Comparison of ENCODE assay signal across 28 cellular contexts in the genomic region with DNA sequence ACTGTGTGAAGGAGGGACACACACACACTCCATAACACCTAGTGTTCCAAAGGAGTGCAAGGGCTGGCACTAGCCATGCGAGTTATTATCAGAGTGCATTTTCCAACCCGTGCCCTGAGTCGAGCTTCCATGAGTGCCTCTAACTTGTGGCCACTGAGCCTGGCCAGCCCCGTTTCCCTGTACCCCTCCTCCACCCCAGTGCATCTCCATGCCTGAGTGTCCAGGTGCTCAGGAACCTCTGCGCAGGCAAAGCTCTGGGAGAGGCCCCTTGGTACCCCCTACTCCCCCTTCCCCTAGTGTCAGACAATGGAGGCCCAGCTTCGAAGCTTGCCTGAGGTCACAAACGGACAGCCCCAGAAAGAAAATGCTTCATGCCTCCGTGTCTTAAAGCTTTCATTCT. TPM values are rescaled to one million over a fixed set of nuclear protein-coding genes. Genes with fewer than 3 reads are reported as not detected.
DNase-seq lines count a peak whose midpoint lies in the region; ATAC-seq, FAIRE-seq and TF ChIP-seq lines count a peak whose summit lies in the region.
"Had no signal": no experiment of that assay in that cellular context is flagged by ENCODE, and none has a peak within 500 bp of the region (broad histone marks: within the 10 kb centered on the region; RNA-seq: fewer than 3 reads in every experiment).

No MANE protein-coding gene starts in this region.

- H3K79me2 ChIP-seq in K562 (ENCODE audit: control insufficient read depth, insufficient read depth, low read length), result no peaks in the 10 kb centered on the region
- H3K79me2 ChIP-seq in keratinocyte (ENCODE audit: control insufficient read depth, insufficient read depth, low read length), result no peaks in the 10 kb centered on the region

- H3K9ac ChIP-seq in NT2/D1 (ENCODE audit: insufficient read length, low read depth), result peak overlapping the region; percentile 33
- H3K9ac ChIP-seq in K562 (ENCODE audit: insufficient read depth in 1 of 2, low read depth in 2 of 2, low read length in 2 of 2), result peak overlapping the region in 1 of 2 experiments; percentile 36; a peak in 1 of 4 replicates
- H3K9ac ChIP-seq in keratinocyte (ENCODE audit: control insufficient read depth, extremely low read depth, insufficient read depth, low read length), result peak overlapping the region; percentile 49

- in situ Hi-C loops in K562 (cut with MboI), result no loop called here

- POLR2A ChIA-PET in K562 (lab: Yijun Ruan, JAX), result interaction anchor here (0.6 to 3.0 kb wide), 6 partner anchors 9 to 346 kb away, joined by 3 to 23 read pairs (median 3); no protein-coding TSS in a partner anchor

- no TSS peak for BruUV-seq in K562 (replicated peaks; lab: Mats Ljungman, UMichigan)

- peaks cover 4% of the 10 kb centered on the region for H3K27me3 ChIP-seq in NT2/D1 (ENCODE audit: insufficient read depth, insufficient read length)
- H3K27me3 ChIP-seq in K562 (ENCODE audit: control insufficient read depth in 2 of 2, insufficient read depth in 2 of 2, low read length in 2 of 2), result no peaks in the 10 kb centered on the region
- no peaks in the 10 kb centered on the region for H3K27me3 ChIP-seq in keratinocyte (ENCODE audit: control insufficient read depth, extremely low read depth, insufficient read depth, low read length)
- H3K27me3 ChIP-seq: cardiac muscle cell, colonic mucosa, sigmoid colon, SJSA1, thyroid gland had no signal

- TF ChIP-seq CTCF in K562 (IDR thresholded peaks at IDR 0.05 in 2 of 3, conservative IDR thresholded peaks at IDR 0.05 in 1 of 3; ENCODE audit: insufficient read depth in 2 of 3, low read depth in 1 of 3, low read length in 3 of 3) (no peak), keratinocyte (optimal IDR thresholded peaks at IDR 0.05 in 1 of 3, IDR thresholded peaks at IDR 0.05 in 1 of 3, conservative IDR thresholded peaks at IDR 0.05 in 1 of 3; ENCODE audit: extremely low read depth in 1 of 3, insufficient read depth in 2 of 3, low read length in 3 of 3) (no peak)

- FAIRE-seq in K562 (lab: Jason Lieb, UNC) (no peak), keratinocyte (lab: Jason Lieb, UNC) (no peak)

- intact Hi-C loops in K562 (cut with micrococcal nuclease), result no loop called here

- no peak for TF ChIP-seq POLR2A in K562 (conservative IDR thresholded peaks at IDR 0.05)

- 82% methylated on average over 8 of the region's 8 CpGs for WGBS in K562 (ENCODE audit: insufficient coverage, low coverage, missing lambda C conversion rate)

- CTCF ChIA-PET in K562 (lab: Yijun Ruan, JAX; ENCODE audit: low intra/inter-chr PET ratio), result no interaction called here

- H3K27ac ChIP-seq in K562 (ENCODE audit: extremely low read depth, low read depth, low read length) (peak overlapping the region; percentile 36; the same call in 2 of the 3 replicates), keratinocyte (ENCODE audit: control insufficient read depth, insufficient read depth, low read length) (peak overlapping the region; percentile 89)
- H3K27ac ChIP-seq: C4-2B, cardiac muscle cell, colonic mucosa, left ventricle myocardium inferior, thyroid gland, WERI-Rb-1 had no signal

- H2AFZ ChIP-seq in K562 (ENCODE audit: low read depth, low read length), result peak overlapping the region; percentile 70
- H2AFZ ChIP-seq in keratinocyte (ENCODE audit: control insufficient read depth, low read length), result no peak overlapping the region

- dilution Hi-C loops in keratinocyte (cut with MboI; ENCODE audit: extremely low pct_ligation_motif_present, low sequenced_read_pairs), result no loop called here

- DNase-seq in NT2/D1 (ENCODE audit: low read depth, low spot score), result no peak
- no peak for DNase-seq in K562 (ENCODE audit: extremely low read depth in 1 of 4, low spot score in 3 of 4)
- DNase-seq in keratinocyte (ENCODE audit: low read depth, low spot score), result no peak
- no peak for DNase-seq in iPS-NIHi11 (ENCODE audit: low spot score)
- no peak for DNase-seq in amygdala (lab: John Stamatoyannopoulos, UW)
- DNase-seq: activated CD4-positive, alpha-beta T cell treated with anti-CD3 and anti-CD28 coated beads, Interleukin-2, amount 50 U/mL, for 1 hour; activated T-cell treated with anti-CD3 and anti-CD28 coated beads, Interleukin-2, amount 50 U/mL, for 24 hours; anterior cingulate cortex; Caco-2; colonic mucosa; DND-41; effector memory CD4-positive, alpha-beta T cell; Kasumi-1; left ventricle myocardium inferior; midbrain; naive thymus-derived CD4-positive, alpha-beta T cell; NCI-H1436; NCI-H345; occipital lobe; sigmoid colon; stimulated activated CD4-positive, alpha-beta T cell treated with anti-CD3 and anti-CD28 coated beads, Interleukin-4, amount 100 ng/mL, for 1 hour; thyroid gland; WERI-Rb-1 had no signal

- no peak overlapping the region for H3K4me2 ChIP-seq in K562 (ENCODE audit: insufficient read depth, low read length)
- peak overlapping the region; percentile 55 for H3K4me2 ChIP-seq in keratinocyte (ENCODE audit: control insufficient read depth, extremely low read depth, insufficient read depth, low read depth, low read length)

- no peaks in the 10 kb centered on the region for H3K9me1 ChIP-seq in K562 (ENCODE audit: control insufficient read depth, insufficient read depth, low read length)
- no peaks in the 10 kb centered on the region for H3K9me1 ChIP-seq in keratinocyte (ENCODE audit: control insufficient read depth, extremely low read depth, insufficient read depth, low read length)

- H3K4me1 ChIP-seq in NT2/D1 (ENCODE audit: insufficient read depth, insufficient read length), result peaks cover 20% of the 10 kb centered on the region
- H3K4me1 ChIP-seq in K562 (replicated peaks in 1 of 2; ENCODE audit: control insufficient read depth in 2 of 2, insufficient read depth in 2 of 2, low read length in 2 of 2), result peaks cover 15 to 26% of the 10 kb centered on the region in 2 experiments
- peaks cover 30% of the 10 kb centered on the region for H3K4me1 ChIP-seq in keratinocyte (ENCODE audit: control insufficient read depth, extremely low read depth, insufficient read depth, low read length)
- H3K4me1 ChIP-seq: colonic mucosa had no signal

- TF ChIP-seq EP300 in K562 (IDR thresholded peaks at IDR 0.05; ENCODE audit: low read length), result no peak

- TF ChIP-seq RAD21 in K562 (CRISPR knock-in tag; conservative IDR thresholded peaks at IDR 0.05 in 1 of 2, IDR thresholded peaks at IDR 0.05 in 1 of 2), result no peak

- H4K20me1 ChIP-seq in K562 (replicated peaks; ENCODE audit: control insufficient read depth, insufficient read depth, low read length) (no peaks in the 10 kb centered on the region), keratinocyte (ENCODE audit: control insufficient read depth, extremely low read depth, insufficient read depth, low read length) (no peaks in the 10 kb centered on the region)

- no peaks in the 10 kb centered on the region for H3K36me3 ChIP-seq in NT2/D1 (ENCODE audit: insufficient read depth, insufficient read length, low read length)
- H3K36me3 ChIP-seq in K562 (ENCODE audit: control insufficient read depth, insufficient read depth, low read length), result no peaks in the 10 kb centered on the region
- H3K36me3 ChIP-seq in keratinocyte (ENCODE audit: control insufficient read depth in 2 of 2, extremely low read depth in 1 of 2, insufficient read depth in 2 of 2, low read length in 2 of 2), result no peaks in the 10 kb centered on the region
- H3K36me3 ChIP-seq: cardiac muscle cell, colonic mucosa, left ventricle myocardium inferior, sigmoid colon, SJSA1, thyroid gland, WERI-Rb-1 had no signal

- ATAC-seq in K562 (no peak), HG02571 (IDR thresholded peaks at IDR 0.05; ENCODE audit: unreplicated experiment) (no peak), GM18861 (IDR thresholded peaks at IDR 0.05; ENCODE audit: unreplicated experiment) (no peak)
- ATAC-seq: naive thymus-derived CD4-positive, alpha-beta T cell had no signal

- H3K9me3 ChIP-seq in NT2/D1 (ENCODE audit: insufficient read depth, low read length) (no peaks in the 10 kb centered on the region), K562 (replicated peaks; ENCODE audit: control insufficient read depth, insufficient read depth, low read depth, low read length) (no peaks in the 10 kb centered on the region), keratinocyte (ENCODE audit: control insufficient read depth, low read depth, low read length) (no peaks in the 10 kb centered on the region)
- H3K9me3 ChIP-seq: Caco-2, colonic mucosa, left ventricle myocardium inferior, sigmoid colon, SJSA1, thyroid gland had no signal

- no peak overlapping the region for H3K4me3 ChIP-seq in NT2/D1 (ENCODE audit: insufficient read length, low read depth)
- no peak overlapping the region for H3K4me3 ChIP-seq in K562
- H3K4me3 ChIP-seq in keratinocyte (ENCODE audit: control insufficient read depth in 2 of 3, extremely low read depth in 1 of 3, insufficient read depth in 2 of 3, low read depth in 1 of 3, low read length in 3 of 3), result no peak overlapping the region
- H3K4me3 ChIP-seq: cardiac muscle cell, colonic mucosa, left ventricle myocardium inferior, sigmoid colon, SJSA1, thyroid gland had no signal

RNA-seq across cellular contexts. Expression of gene HES1, which starts 45.2 kb away (rescaled TPM):
- total RNA-seq in K562 (2011; cell fraction: chromatin; rRNA removed; ENCODE audit: low replicate concordance), result 7.6 and 9.1 TPM in 2 replicates
- 13.3 and 13.7 TPM in 2 replicates for total RNA-seq in K562 (2011; cell fraction: nucleolus; rRNA removed)
- total RNA-seq in K562 (2011; cell fraction: nucleoplasm; rRNA removed), result 10.1 and 12.0 TPM in 2 replicates
- total RNA-seq in K562 (2014; rRNA removed), result 37.0 and 46.8 TPM in 2 replicates
- total RNA-seq in K562 (2014; rRNA removed; fragmentation: Illumina TruSeq; extraction: Trizol), result 17.7 and 17.8 TPM in 2 replicates
- total RNA-seq in K562 (2015; rRNA removed; fragmentation: Illumina TruSeq; extraction: Trizol), result 24.0 and 24.9 TPM in 2 replicates
- total RNA-seq in K562 (2021), result 30.5 and 39.1 TPM in 2 replicates
- 4.8 and 9.0 TPM in 2 replicates for polyA plus RNA-seq in K562 (2011; rRNA removed)
- 4.5 and 21.4 TPM in 2 replicates for polyA plus RNA-seq in K562 (2011; cell fraction: cytosol; rRNA removed)
- polyA plus RNA-seq in K562 (2011; cell fraction: nucleus; rRNA removed), result 7.4 and 25.5 TPM in 2 replicates
- 45.6 and 82.2 TPM in 2 replicates for polyA plus RNA-seq in K562 (2012)
- polyA plus RNA-seq in K562 (2014; fragmentation: Illumina TruSeq; extraction: Trizol), result 16.7 and 19.3 TPM in 2 replicates
- 1 to 10 TPM; 3.4 to 6.3 TPM for polyA plus RNA-seq in K562 (2014; fragmentation: Nextera tagmentation; extraction: Ambion mirVana)
- 23.1 and 32.2 TPM in 2 replicates for polyA plus RNA-seq in K562 (2014; rRNA removed)
- polyA minus RNA-seq in K562 (2011; rRNA and poly(A)+ RNA removed), result 2.8 and 7.0 TPM in 2 replicates
- 7.7 and 23.0 TPM in 2 replicates for polyA minus RNA-seq in K562 (2011; cell fraction: cytosol; rRNA and poly(A)+ RNA removed)
- 12.7 and 22.8 TPM in 2 replicates for polyA minus RNA-seq in K562 (2011; cell fraction: nucleus; rRNA and poly(A)+ RNA removed)
- polyA plus RNA-seq in keratinocyte, result 17.6 to 138 TPM (median 88.4 TPM) in 3 replicates
- polyA plus RNA-seq in keratinocyte (2011; ENCODE audit: low read depth), result 243 TPM
- polyA plus RNA-seq in keratinocyte (2011; cell fraction: cytosol; rRNA removed), result 32.9 and 46.3 TPM in 2 replicates
- polyA plus RNA-seq in keratinocyte (2011; cell fraction: nucleus; rRNA removed), result 312 and 346 TPM in 2 replicates
- 19.2 and 184 TPM in 2 replicates for polyA plus RNA-seq in keratinocyte (2012; ENCODE audit: low replicate concordance)
- polyA minus RNA-seq in keratinocyte, result 8.5 to 32.9 TPM (median 26.9 TPM) in 3 replicates
- 75.4 TPM for polyA minus RNA-seq in keratinocyte (2011; cell fraction: cytosol; rRNA and poly(A)+ RNA removed)
- polyA minus RNA-seq in keratinocyte (2011; cell fraction: nucleus; rRNA and poly(A)+ RNA removed), result 167 and 184 TPM in 2 replicates
- polyA plus RNA-seq: naive thymus-derived CD4-positive, alpha-beta T cell had no signal
